13 cellular contexts compared by ENCODE assay signal in the genomic region with DNA sequence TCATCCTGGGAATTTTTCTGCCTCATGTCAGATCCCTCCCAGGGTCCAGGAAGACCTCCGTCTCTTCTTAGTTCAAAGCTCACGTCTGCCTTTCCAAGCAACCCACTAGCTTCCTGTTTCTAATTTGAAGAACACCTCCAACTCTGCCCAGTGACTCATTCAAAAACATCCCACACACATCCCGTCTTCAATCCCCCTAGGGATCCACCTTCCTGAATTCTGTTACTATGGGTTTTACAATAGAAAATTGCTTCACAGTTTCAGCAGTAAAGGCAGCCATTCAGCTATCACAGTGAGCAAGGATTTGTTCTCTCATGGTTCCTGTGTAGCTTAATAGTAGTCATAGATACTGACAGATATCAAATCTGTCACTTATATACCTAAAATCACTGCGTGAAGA.
DNase-seq lines count a peak whose midpoint lies in the region; ATAC-seq, FAIRE-seq and TF ChIP-seq lines count a peak whose summit lies in the region.
"Had no signal": no experiment of that assay in that cellular context is flagged by ENCODE, and none has a peak within 500 bp of the region (broad histone marks: within the 10 kb centered on the region; RNA-seq: fewer than 3 reads in every experiment).

No MANE protein-coding gene starts in this region.

- peak; percentile 95 for FAIRE-seq in astrocyte (lab: Jason Lieb, UNC)

- no peaks in the 10 kb centered on the region for H3K9me3 Mint-ChIP-seq in astrocyte (ENCODE audit: unreplicated experiment)
- H3K9me3 Mint-ChIP-seq: activated B cell treated with CpG ODN at 0.5 μM for 24 hours had no signal

- ATAC-seq in GM19397 (IDR thresholded peaks at IDR 0.05; ENCODE audit: unreplicated experiment), result no peak
- no peak for ATAC-seq in HG03159 (IDR thresholded peaks at IDR 0.05; ENCODE audit: unreplicated experiment)
- ATAC-seq: naive thymus-derived CD4-positive, alpha-beta T cell had no signal

- no peaks in the 10 kb centered on the region for H4K20me1 ChIP-seq in astrocyte (ENCODE audit: insufficient read depth, low read length)

- CTCF ChIA-PET in HEK293 (lab: Yijun Ruan, JAX), result no interaction called here

- H3K36me3 ChIP-seq in ACC112 (ENCODE audit: insufficient read depth, low read length) (no peaks in the 10 kb centered on the region), HEK293 (ENCODE audit: control insufficient read depth in 2 of 2, insufficient read depth in 1 of 2, low read length in 2 of 2) (no peaks in the 10 kb centered on the region), astrocyte (ENCODE audit: insufficient read depth, low read length) (no peaks in the 10 kb centered on the region), vagina (no peaks in the 10 kb centered on the region)

- H3K4me2 ChIP-seq in astrocyte (ENCODE audit: low read length), result peak overlapping the region; percentile 47

- H3K4me3 Mint-ChIP-seq in astrocyte (ENCODE audit: unreplicated experiment), result no peak overlapping the region
- H3K4me3 Mint-ChIP-seq: activated B cell treated with CpG ODN at 0.5 μM for 24 hours; naive thymus-derived CD4-positive, alpha-beta T cell had no signal

- H3K9ac ChIP-seq in astrocyte (ENCODE audit: low read length), result peak overlapping the region; percentile 25

- H3K27me3 ChIP-seq in ACC112 (ENCODE audit: insufficient read depth, low read length), result no peaks in the 10 kb centered on the region
- no peaks in the 10 kb centered on the region for H3K27me3 ChIP-seq in astrocyte (ENCODE audit: insufficient read depth, low read length)
- H3K27me3 ChIP-seq in vagina, result no peaks in the 10 kb centered on the region

- intact Hi-C loops in vagina (cut with DNase I), result no loop called here

- H3K27me3 Mint-ChIP-seq in astrocyte (ENCODE audit: low read depth, unreplicated experiment), result no peaks in the 10 kb centered on the region

- no peak for TF ChIP-seq POLR2A in vagina (IDR thresholded peaks at IDR 0.05)

- POLR2A ChIA-PET in HEK293 (lab: Yijun Ruan, JAX), result no interaction called here

- no peaks in the 10 kb centered on the region for H3K79me2 ChIP-seq in ACC112 (ENCODE audit: control insufficient read depth, insufficient read depth, low read length, unreplicated experiment)
- no peaks in the 10 kb centered on the region for H3K79me2 ChIP-seq in astrocyte (ENCODE audit: insufficient read depth, low read length)

- no peaks in the 10 kb centered on the region for H3K36me3 Mint-ChIP-seq in astrocyte (ENCODE audit: low read depth, unreplicated experiment)
- H3K36me3 Mint-ChIP-seq: naive thymus-derived CD4-positive, alpha-beta T cell had no signal

- DNase-seq in astrocyte (ENCODE audit: low read depth), result peak; percentile 85
- DNase-seq in kidney glomerular epithelial cell (lab: John Stamatoyannopoulos, UW), result peak; percentile 59
- no peak for DNase-seq in vagina (ENCODE audit: extremely low spot score in 2 of 2)
- DNase-seq in NOMO-1 treated with dmso at 0.1 percent for 144 hours (lab: John Stamatoyannopoulos, UW; ENCODE audit: unreplicated experiment), result no peak
- DNase-seq: activated B cell treated with CpG ODN at 0.5 μM for 24 hours; activated naive CD4-positive, alpha-beta T cell treated with anti-CD3 and anti-CD28 coated beads, Interleukin-2, amount 50 U/mL, for 16 hours; erythroblast; Karpas-422; naive thymus-derived CD4-positive, alpha-beta T cell had no signal

- TF ChIP-seq CTCF in HEK293 (tag by site-specific recombination; IDR thresholded peaks at IDR 0.05) (no peak), astrocyte (IDR thresholded peaks at IDR 0.05; ENCODE audit: insufficient read depth, low read depth, low read length) (no peak), vagina (IDR thresholded peaks at IDR 0.05) (no peak)

- no peaks in the 10 kb centered on the region for H3K9me3 ChIP-seq in HEK293 (ENCODE audit: control insufficient read depth, insufficient read depth, low read depth, low read length)
- no peaks in the 10 kb centered on the region for H3K9me3 ChIP-seq in astrocyte (ENCODE audit: insufficient read depth, low read depth, low read length)
- H3K9me3 ChIP-seq in vagina, result no peaks in the 10 kb centered on the region

- H3K27ac ChIP-seq in ACC112 (ENCODE audit: low read depth, low read length), result peak overlapping the region; percentile 60
- H3K27ac ChIP-seq in HEK293 (ENCODE audit: extremely low read depth, low read depth, low read length), result no peak overlapping the region
- H3K27ac ChIP-seq in astrocyte (ENCODE audit: low read depth, low read length), result peak overlapping the region; percentile 72
- H3K27ac ChIP-seq in vagina, result no peak overlapping the region

- H3K4me1 ChIP-seq in ACC112 (ENCODE audit: control insufficient read depth, insufficient read depth, low read length, unreplicated experiment) (peaks cover 35% of the 10 kb centered on the region), HEK293 (ENCODE audit: control insufficient read depth, insufficient read depth, low read length) (no peaks in the 10 kb centered on the region), astrocyte (ENCODE audit: insufficient read depth, low read length) (peaks cover 29% of the 10 kb centered on the region), vagina (peaks cover 7% of the 10 kb centered on the region)

- peak overlapping the region; percentile 84 for H3K27ac Mint-ChIP-seq in astrocyte (ENCODE audit: unreplicated experiment)
- H3K27ac Mint-ChIP-seq: activated B cell treated with CpG ODN at 0.5 μM for 24 hours; naive thymus-derived CD4-positive, alpha-beta T cell had no signal

- peaks cover 25% of the 10 kb centered on the region for H3K4me1 Mint-ChIP-seq in astrocyte (ENCODE audit: low read depth, unreplicated experiment)

- peak overlapping the region; percentile 7; the same call in 1 of the 2 replicates for H3K4me3 ChIP-seq in ACC112 (ENCODE audit: low read depth, low read length)
- H3K4me3 ChIP-seq in HEK293 (ENCODE audit: low read depth, low read length), result no peak overlapping the region
- H3K4me3 ChIP-seq in astrocyte (ENCODE audit: insufficient read depth, low read depth, low read length), result no peak overlapping the region
- no peak overlapping the region for H3K4me3 ChIP-seq in vagina

- H2AFZ ChIP-seq in ACC112 (ENCODE audit: low read length, unreplicated experiment) (peak overlapping the region; percentile 86), astrocyte (ENCODE audit: low read depth, low read length) (peak overlapping the region; percentile 39)

TF ChIP-seq in HEK293, 187 proteins besides CTCF, POLR2A, EP300 and RAD21:
- TF ChIP-seq, protein P1, sequence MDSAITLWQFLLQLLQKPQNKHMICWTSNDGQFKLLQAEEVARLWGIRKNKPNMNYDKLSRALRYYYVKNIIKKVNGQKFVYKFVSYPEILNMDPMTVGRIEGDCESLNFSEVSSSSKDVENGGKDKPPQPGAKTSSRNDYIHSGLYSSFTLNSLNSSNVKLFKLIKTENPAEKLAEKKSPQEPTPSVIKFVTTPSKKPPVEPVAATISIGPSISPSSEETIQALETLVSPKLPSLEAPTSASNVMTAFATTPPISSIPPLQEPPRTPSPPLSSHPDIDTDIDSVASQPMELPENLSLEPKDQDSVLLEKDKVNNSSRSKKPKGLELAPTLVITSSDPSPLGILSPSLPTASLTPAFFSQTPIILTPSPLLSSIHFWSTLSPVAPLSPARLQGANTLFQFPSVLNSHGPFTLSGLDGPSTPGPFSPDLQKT (IDR thresholded peaks at IDR 0.05; ENCODE audit: borderline replicate concordance, low read depth, low read length), result no peak
- TF ChIP-seq ZNF704 (tag by site-specific recombination; IDR thresholded peaks at IDR 0.05), result no peak
- peak; percentile 29; the same call in 1 of the 2 replicates for TF ChIP-seq ZFHX2 (tag by site-specific recombination; conservative IDR thresholded peaks at IDR 0.05)
- TF ChIP-seq ZNF366 (tag by site-specific recombination; conservative IDR thresholded peaks at IDR 0.05), result no peak
- no peak for TF ChIP-seq ZNF133 (tag by site-specific recombination; IDR thresholded peaks at IDR 0.05)
- TF ChIP-seq EGR2 (tag by site-specific recombination; IDR thresholded peaks at IDR 0.05; ENCODE audit: low read depth), result peak; percentile 51

Comparison
In these comparisons a context has a peak if more than half of its experiments do, and no peak if none do; other contexts are left out.
1. H3K27ac ChIP-seq: peak in ACC112 (single experiment) and astrocyte (single experiment); none in HEK293 (single experiment) and vagina (single experiment).
2. DNase-seq: peak in astrocyte (single experiment) and kidney glomerular epithelial cell (single experiment); none in vagina (0 of 2) and NOMO-1 treated with dmso at 0.1 percent for 144 hours (single experiment).